In the genomic region with DNA sequence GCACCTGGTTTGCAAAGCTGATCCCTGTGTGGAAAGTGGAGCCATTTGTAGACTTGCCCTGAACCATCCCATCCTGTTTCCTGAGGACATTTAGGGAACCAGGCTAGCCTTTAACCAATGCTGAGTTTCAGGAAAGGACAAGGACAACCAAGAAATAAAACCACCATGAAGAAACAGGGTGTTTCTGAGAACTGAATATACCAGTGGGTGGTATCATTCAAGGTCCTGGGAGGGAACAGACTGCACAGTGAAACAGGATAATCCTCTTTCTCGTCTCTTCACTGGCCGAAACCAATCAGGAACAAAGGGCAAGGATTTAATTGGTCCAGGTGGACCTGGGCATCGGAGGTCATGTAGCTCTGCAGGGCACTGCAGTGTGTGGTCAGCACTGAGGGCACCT, we compare ENCODE assay signal across 22 cellular contexts. TPM values are rescaled to one million over a fixed set of nuclear protein-coding genes. Genes with fewer than 3 reads are reported as not detected.
DNase-seq lines count a peak whose midpoint lies in the region; ATAC-seq, FAIRE-seq and TF ChIP-seq lines count a peak whose summit lies in the region.
"Had no signal": no experiment of that assay in that cellular context is flagged by ENCODE, and none has a peak within 500 bp of the region (broad histone marks: within the 10 kb centered on the region; RNA-seq: fewer than 3 reads in every experiment).

No MANE protein-coding gene starts in this region.

- intact Hi-C loops in upper lobe of right lung (cut with DNase I): no loop called here

- no peaks in the 10 kb centered on the region for H3K27me3 ChIP-seq in GM23338 (ENCODE audit: insufficient read depth)
- H3K27me3 ChIP-seq in H1 (replicated peaks in 1 of 4; ENCODE audit: control insufficient read depth in 3 of 4, extremely low read depth in 1 of 4, insufficient read depth in 3 of 4, low read length in 3 of 4): no peaks in the 10 kb centered on the region
- no peaks in the 10 kb centered on the region for H3K27me3 ChIP-seq in neural progenitor cell
- no peaks in the 10 kb centered on the region for H3K27me3 ChIP-seq in upper lobe of right lung
- H3K27me3 ChIP-seq in H7 (ENCODE audit: control insufficient read depth, insufficient read depth, low read length): no peaks in the 10 kb centered on the region
- H3K27me3 ChIP-seq: BE2C had no signal

- H3K23me2 ChIP-seq in H1 (ENCODE audit: low read depth, low read length): no peaks in the 10 kb centered on the region

- H3K9ac ChIP-seq in H1 (replicated peaks in 1 of 4; ENCODE audit: extremely low read depth in 1 of 4, low read depth in 3 of 4, low read length in 3 of 4): no peak overlapping the region
- no peak overlapping the region for H3K9ac ChIP-seq in neural progenitor cell
- H3K9ac ChIP-seq: KMS-11 had no signal

- no peaks in the 10 kb centered on the region for H3F3A ChIP-seq in GM23338 (replicated peaks; ENCODE audit: low read depth)
- H3F3A ChIP-seq in neural progenitor cell (ENCODE audit: low read depth): peaks cover 14% of the 10 kb centered on the region

- no peak overlapping the region for H2BK120ac ChIP-seq in H1 (replicated peaks; ENCODE audit: low read depth, low read length)

- TF ChIP-seq EP300 in H1 (IDR thresholded peaks at IDR 0.05; ENCODE audit: borderline replicate concordance in 1 of 2, low read depth in 2 of 2, low read length in 2 of 2): no peak

- CTCF ChIA-PET in H1 (lab: Charles Lee; ENCODE audit: partially characterized antibody): interaction anchor here (1.4 to 3.3 kb wide), 2 partner anchors 11 to 15 kb away, joined by 4 to 19 read pairs; no protein-coding TSS in a partner anchor

- no peaks in the 10 kb centered on the region for H4K20me1 ChIP-seq in GM23338 (replicated peaks; ENCODE audit: insufficient read depth)
- H4K20me1 ChIP-seq in H1 (replicated peaks in 1 of 2; ENCODE audit: control insufficient read depth in 1 of 2, insufficient read depth in 2 of 2, low read length in 2 of 2): no peaks in the 10 kb centered on the region
- H4K20me1 ChIP-seq in neural progenitor cell (ENCODE audit: low read depth): no peaks in the 10 kb centered on the region

- H3K23ac ChIP-seq in H1 (ENCODE audit: insufficient read length): no peak overlapping the region

- POLR2A ChIA-PET in H1 (lab: Charles Lee; ENCODE audit: partially characterized antibody): no interaction called here

- 96% methylated on average over 3 of the region's 3 CpGs; no CpG with 5 or more reads in 1 of the 2 experiments for WGBS in H1 (ENCODE audit: extremely low coverage in 1 of 2, insufficient coverage in 1 of 2, insufficient read length in 1 of 2, insufficient replicate concordance in 2 of 2, low coverage in 1 of 2, low lambda C conversion rate in 2 of 2, missing lambda C conversion rate in 1 of 2), 2 experiments

- H3K27ac Mint-ChIP-seq in GM23338 (no peak overlapping the region), neural progenitor cell (peak overlapping the region; percentile 51)
- H3K27ac Mint-ChIP-seq: HFFc6 had no signal

- TF ChIP-seq RAD21 in H1 (IDR thresholded peaks at IDR 0.05 in 1 of 2, conservative IDR thresholded peaks at IDR 0.05 in 1 of 2; ENCODE audit: low read depth in 2 of 2, low read length in 2 of 2): no peak

- H2AFZ ChIP-seq in GM23338: no peak overlapping the region
- H2AFZ ChIP-seq in H1 (ENCODE audit: low read length): no peak overlapping the region
- H2AFZ ChIP-seq in neural progenitor cell (replicated peaks): no peak overlapping the region

- no peaks in the 10 kb centered on the region for H3K9me2 ChIP-seq in GM23338 (ENCODE audit: insufficient read depth)

- H3K4me2 ChIP-seq in GM23338: peak overlapping the region; percentile 31; the same call in 1 of the 2 replicates
- H3K4me2 ChIP-seq in H1 (ENCODE audit: insufficient read depth in 1 of 2, low read depth in 2 of 2, low read length in 2 of 2): 0 out of 4 replicates have a peak overlapping the region, but pooled peaks of 1 of the 2 experiments have one; percentile 5
- no peak overlapping the region for H3K4me2 ChIP-seq in neural progenitor cell
- H3K4me2 ChIP-seq: KMS-11 had no signal

- TF ChIP-seq CTCF in GM23338 (conservative IDR thresholded peaks at IDR 0.05; ENCODE audit: low read depth in 2 of 2): no peak
- no peak for TF ChIP-seq CTCF in H1 (IDR thresholded peaks at IDR 0.05; ENCODE audit: control extremely low read depth in 1 of 3, insufficient read depth in 1 of 3, low read depth in 1 of 3, low read length in 3 of 3)
- no peak for TF ChIP-seq CTCF in neural progenitor cell (IDR thresholded peaks at IDR 0.05)
- TF ChIP-seq CTCF in upper lobe of right lung (IDR thresholded peaks at IDR 0.05): no peak

- H3K4me3 Mint-ChIP-seq in GM23338 (no peak overlapping the region), neural progenitor cell (no peak overlapping the region)
- H3K4me3 Mint-ChIP-seq: CD4-positive, CD25-positive, alpha-beta regulatory T cell; HFFc6 had no signal

- peak overlapping the region; percentile 49; the same call in 1 of the 2 replicates for H2BK20ac ChIP-seq in H1 (ENCODE audit: low read length)

- H3K36me3 Mint-ChIP-seq in GM23338 (ENCODE audit: low read depth) (no peaks in the 10 kb centered on the region; the same call in 2 of the 3 replicates), neural progenitor cell (no peaks in the 10 kb centered on the region)
- H3K36me3 Mint-ChIP-seq: CD4-positive, CD25-positive, alpha-beta regulatory T cell had no signal

- no peaks in the 10 kb centered on the region for H3K79me1 ChIP-seq in H1 (ENCODE audit: low read depth, low read length)

- H4K8ac ChIP-seq in H1 (ENCODE audit: extremely low read depth, insufficient read depth, low read length): no peak overlapping the region

- H3K4me1 Mint-ChIP-seq in GM23338 (peaks cover 16% of the 10 kb centered on the region), neural progenitor cell (peaks cover 14% of the 10 kb centered on the region)
- H3K4me1 Mint-ChIP-seq: CD4-positive, CD25-positive, alpha-beta regulatory T cell had no signal

- no peak for DNase-seq in GM23338 (ENCODE audit: low spot score)
- DNase-seq in H1 (ENCODE audit: low read depth in 1 of 2, low spot score in 2 of 2): no peak
- DNase-seq in neural progenitor cell (ENCODE audit: low spot score): no peak
- DNase-seq in upper lobe of right lung: no peak
- DNase-seq in H7: no peak
- no peak for DNase-seq in NCI-H524 treated with DMSO at 0.1 percent for 48 hours (lab: John Stamatoyannopoulos, UW)
- DNase-seq: BE2C; CD4-positive, CD25-positive, alpha-beta regulatory T cell; HFFc6; MM.1S; NCI-H2029; NCI-H446; NCI-H526 treated with DMSO at 0.1 percent for 48 hours; SHP77 had no signal

- ATAC-seq in GM23338 (no peak), upper lobe of right lung (peak; percentile 54), HG03025 (IDR thresholded peaks at IDR 0.05; ENCODE audit: low FRiP score, unreplicated experiment) (no peak)

- no peak for FAIRE-seq in H1 (lab: Jason Lieb, UNC)
- FAIRE-seq: G401.6 had no signal

- H4K5ac ChIP-seq in H1 (ENCODE audit: insufficient read length, low read depth, low read length): no peak overlapping the region

- no peak overlapping the region for H2BK5ac ChIP-seq in H1 (ENCODE audit: low read depth, low read length)

- H3K9me3 Mint-ChIP-seq in GM23338 (peaks cover 2% of the 10 kb centered on the region; the same call in 1 of the 3 replicates), neural progenitor cell (no peaks in the 10 kb centered on the region)
- H3K9me3 Mint-ChIP-seq: HFFc6 had no signal

- H3K56ac ChIP-seq in H1 (replicated peaks; ENCODE audit: insufficient read length, low read depth, low read length): no peak overlapping the region

- H3K27ac ChIP-seq in GM23338 (ENCODE audit: low read depth) (no peak overlapping the region), H1 (ENCODE audit: low read depth, low read length) (no peak overlapping the region), neural progenitor cell (no peak overlapping the region), upper lobe of right lung (no peak overlapping the region)
- H3K27ac ChIP-seq: HL-60, KMS-11, RWPE1 had no signal

- H2AK5ac ChIP-seq in H1 (ENCODE audit: low read depth, low read length): no peak overlapping the region

- H2BK15ac ChIP-seq in H1 (ENCODE audit: low read length): 0 out of 2 replicates have a peak overlapping the region, but pooled peaks have one; percentile 62

- peak overlapping the region; percentile 35; the same call in 1 of the 2 replicates for H2BK12ac ChIP-seq in H1 (ENCODE audit: low read depth, low read length)

- TF ChIP-seq POLR2A in H1 (IDR thresholded peaks at IDR 0.05; ENCODE audit: control extremely low read depth in 1 of 2, low read depth in 2 of 2, low read length in 2 of 2): no peak

- H3K79me2 ChIP-seq in GM23338 (replicated peaks; ENCODE audit: insufficient read depth) (no peaks in the 10 kb centered on the region), H1 (ENCODE audit: control insufficient read depth in 1 of 2, insufficient read depth in 2 of 2, low read length in 2 of 2) (no peaks in the 10 kb centered on the region), neural progenitor cell (ENCODE audit: low read depth) (no peaks in the 10 kb centered on the region)

- H3K4ac ChIP-seq in H1 (replicated peaks; ENCODE audit: insufficient read length, low read depth, low read length): no peak overlapping the region

- H3K9me3 ChIP-seq in H1 (ENCODE audit: insufficient read depth in 2 of 2, low read depth in 1 of 2, low read length in 1 of 2): no peaks in the 10 kb centered on the region
- no peaks in the 10 kb centered on the region for H3K9me3 ChIP-seq in neural progenitor cell (ENCODE audit: low read depth)
- H3K9me3 ChIP-seq in upper lobe of right lung: no peaks in the 10 kb centered on the region
- H3K9me3 ChIP-seq: BE2C, HAP-1 had no signal

- no peak overlapping the region for H3K14ac ChIP-seq in H1 (ENCODE audit: insufficient read length)

- no peaks in the 10 kb centered on the region for H3K36me3 ChIP-seq in GM23338 (ENCODE audit: insufficient read depth)
- H3K36me3 ChIP-seq in H1 (ENCODE audit: control insufficient read depth in 2 of 4, insufficient read depth in 4 of 4, low read length in 3 of 4): no peaks in the 10 kb centered on the region
- H3K36me3 ChIP-seq in neural progenitor cell: no peaks in the 10 kb centered on the region
- no peaks in the 10 kb centered on the region for H3K36me3 ChIP-seq in upper lobe of right lung
- H3K36me3 ChIP-seq in H7 (replicated peaks; ENCODE audit: control insufficient read depth, insufficient read depth, low read length): no peaks in the 10 kb centered on the region
- H3K36me3 ChIP-seq: BE2C, HAP-1 had no signal

- H4K91ac ChIP-seq in H1 (replicated peaks; ENCODE audit: insufficient read length, low read length): no peak overlapping the region

- no peak overlapping the region for H3K18ac ChIP-seq in H1 (ENCODE audit: extremely low read depth, low read length)

- peaks cover 1% of the 10 kb centered on the region for H3K27me3 Mint-ChIP-seq in GM23338 (ENCODE audit: insufficient read depth, low read depth, poor library complexity)
- peaks cover 3% of the 10 kb centered on the region for H3K27me3 Mint-ChIP-seq in neural progenitor cell (ENCODE audit: insufficient read depth, low read depth)
- H3K27me3 Mint-ChIP-seq: IgD-negative memory B cell had no signal

- peaks cover 28% of the 10 kb centered on the region for H3K4me1 ChIP-seq in GM23338 (ENCODE audit: insufficient read depth)
- H3K4me1 ChIP-seq in H1 (replicated peaks in 1 of 4; ENCODE audit: control insufficient read depth in 3 of 4, insufficient read depth in 4 of 4, low read length in 3 of 4): peaks cover 2 to 14% (median 5%) of the 10 kb centered on the region in 4 experiments; a peak in 5 of 7 replicates
- peaks cover 18% of the 10 kb centered on the region for H3K4me1 ChIP-seq in neural progenitor cell
- H3K4me1 ChIP-seq in upper lobe of right lung: no peaks in the 10 kb centered on the region
- H3K4me1 ChIP-seq: BE2C, HAP-1 had no signal

- no peak overlapping the region for H3K4me3 ChIP-seq in GM23338
- no peak overlapping the region for H3K4me3 ChIP-seq in H1 (ENCODE audit: extremely low read depth in 1 of 4, insufficient read depth in 2 of 4, low read depth in 3 of 4, low read length in 4 of 4)
- no peak overlapping the region for H3K4me3 ChIP-seq in neural progenitor cell
- no peak overlapping the region for H3K4me3 ChIP-seq in upper lobe of right lung
- no peak overlapping the region for H3K4me3 ChIP-seq in H7 (ENCODE audit: insufficient read depth, low read depth, low read length)
- H3K4me3 ChIP-seq: HAP-1 had no signal

RNA-seq across cellular contexts. Expression of gene ZNF860, which starts 21.8 kb away (rescaled TPM):
- total RNA-seq in GM23338 (2014; rRNA removed; shearing (Covaris generic)): 12.4 and 14.7 TPM in 2 replicates
- polyA plus RNA-seq in GM23338 (2016; fragmentation: Nextera tagmentation; extraction: Ambion mirVana) (2.7 and 5.2 TPM in 2 replicates), H1 (2011; rRNA removed) (1.9 and 3.2 TPM in 2 replicates)
- total RNA-seq in H1 (2021; fragmentation: NEBNext Ultra II Directional; extraction: Animal tissue kit (Norgen Biotek cat#: 25700)): 8.6 and 9.8 TPM in 2 replicates
- polyA plus RNA-seq in H1 (2011; cell fraction: cytosol; rRNA removed): 3.3 TPM
- polyA plus RNA-seq in H1 (2011; cell fraction: nucleus; rRNA removed): 4.8 TPM
- 2.9 to 4.5 TPM (median 3.8 TPM) in 4 replicates for polyA plus RNA-seq in H1 (2012, experiment 1 of 2)
- 0.28 TPM for polyA plus RNA-seq in H1 (2012, experiment 2 of 2)
- polyA plus RNA-seq in H1 (2013, experiment 1 of 2): 5.4 TPM
- 5.2 TPM for polyA plus RNA-seq in H1 (2013, experiment 2 of 2)
- 12.2 and 15.0 TPM in 2 replicates for polyA minus RNA-seq in H1 (2011; rRNA and poly(A)+ RNA removed)
- polyA minus RNA-seq in H1 (2011; cell fraction: cytosol; rRNA and poly(A)+ RNA removed): 6.0 TPM
- polyA minus RNA-seq in H1 (2011; cell fraction: nucleus; rRNA and poly(A)+ RNA removed): 17.2 TPM
- total RNA-seq in neural progenitor cell (ENCODE audit: low replicate concordance) (0.22 and 0.43 TPM in 2 replicates), upper lobe of right lung (1.6 TPM)
- 0.85 and 1.5 TPM in 2 replicates for total RNA-seq in H7 (2014; rRNA removed; shearing (Covaris generic))
- total RNA-seq: A673; CD4-positive, CD25-positive, alpha-beta regulatory T cell had no signal
- polyA plus RNA-seq: CD4-positive, CD25-positive, alpha-beta regulatory T cell had no signal

RNA-seq across cellular contexts. Expression of gene OSBPL10, which starts 22.3 kb away (rescaled TPM):
- 149 and 204 TPM in 2 replicates for total RNA-seq in GM23338 (2014; rRNA removed; shearing (Covaris generic))
- polyA plus RNA-seq in GM23338 (2016; fragmentation: Nextera tagmentation; extraction: Ambion mirVana) (20.0 and 23.8 TPM in 2 replicates), H1 (2011; rRNA removed) (26.2 and 36.7 TPM in 2 replicates)
- 86.7 and 88.8 TPM in 2 replicates for total RNA-seq in H1 (2021; fragmentation: NEBNext Ultra II Directional; extraction: Animal tissue kit (Norgen Biotek cat#: 25700))
- 37.2 TPM for polyA plus RNA-seq in H1 (2011; cell fraction: cytosol; rRNA removed)
- 64.0 TPM for polyA plus RNA-seq in H1 (2011; cell fraction: nucleus; rRNA removed)
- 42.5 to 54.1 TPM (median 48.7 TPM) in 4 replicates for polyA plus RNA-seq in H1 (2012, experiment 1 of 2)
- polyA plus RNA-seq in H1 (2012, experiment 2 of 2): 8.4 TPM
- polyA plus RNA-seq in H1 (2013, experiment 1 of 2): 21.4 TPM
- 20.6 TPM for polyA plus RNA-seq in H1 (2013, experiment 2 of 2)
- polyA minus RNA-seq in H1 (2011; rRNA and poly(A)+ RNA removed): 96.3 and 100 TPM in 2 replicates
- polyA minus RNA-seq in H1 (2011; cell fraction: cytosol; rRNA and poly(A)+ RNA removed): 60.3 TPM
- polyA minus RNA-seq in H1 (2011; cell fraction: nucleus; rRNA and poly(A)+ RNA removed): 113 TPM
- total RNA-seq in neural progenitor cell (ENCODE audit: low replicate concordance) (5.1 and 8.4 TPM in 2 replicates), upper lobe of right lung (30.8 TPM)
- total RNA-seq in H7 (2014; rRNA removed; shearing (Covaris generic)): 24.1 and 29.9 TPM in 2 replicates
